25 cellular contexts compared by ENCODE assay signal in the genomic region with DNA sequence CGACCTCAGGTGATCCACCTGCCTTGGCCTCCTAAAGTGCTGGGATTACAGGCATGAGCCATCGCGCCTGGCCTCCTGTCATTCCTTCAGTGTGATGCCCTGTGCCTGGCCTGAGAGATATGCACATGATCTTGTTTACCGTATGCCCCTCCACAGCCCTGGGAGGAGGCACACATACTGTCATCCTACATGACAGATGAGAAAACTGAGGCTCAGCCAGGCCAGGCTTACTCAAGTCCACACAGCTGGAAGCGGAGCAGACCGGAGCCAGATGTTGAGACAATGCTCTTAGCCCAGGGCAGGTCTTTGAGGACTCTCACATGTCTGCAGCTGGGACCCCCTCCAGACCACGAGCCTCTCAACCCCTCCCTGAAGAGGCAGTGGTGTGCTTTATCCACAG. TPM values are rescaled to one million over a fixed set of nuclear protein-coding genes. Genes with fewer than 3 reads are reported as not detected.
A peak's percentile ranks its signal among the peaks of the same experiment; 100 is the strongest.
DNase-seq lines count a peak whose midpoint lies in the region; ATAC-seq, FAIRE-seq and TF ChIP-seq lines count a peak whose summit lies in the region.
"Had no signal": no experiment of that assay in that cellular context is flagged by ENCODE, and none has a peak within 500 bp of the region (broad histone marks: within the 10 kb centered on the region; RNA-seq: fewer than 3 reads in every experiment).

No MANE protein-coding gene starts in this region.

- H3K4me1 ChIP-seq in transverse colon = peaks cover 0 to 3% (median 0%) of the 10 kb centered on the region in 4 donors
- H3K4me1 ChIP-seq: SJSA1 had no signal

- CTCF ChIA-PET in activated CD8-positive, alpha-beta memory T cell treated with anti-CD3 and anti-CD28 coated beads, Interleukin-2, amount 10 ng/mL, durations not matched to agents 7 days and 5 days (lab: Charles Lee) = no interaction called here

- H3K27me3 Mint-ChIP-seq in activated CD8-positive, alpha-beta memory T cell treated with anti-CD3 and anti-CD28 coated beads, Interleukin-2, amount 10 ng/mL, durations not matched to agents 7 days and 5 days = peaks cover 16% of the 10 kb centered on the region

- no peaks in the 10 kb centered on the region for H3K36me3 ChIP-seq in transverse colon
- H3K36me3 ChIP-seq: MG63, SJSA1 had no signal

- no peaks in the 10 kb centered on the region for H3K9me3 Mint-ChIP-seq in activated CD8-positive, alpha-beta memory T cell treated with anti-CD3 and anti-CD28 coated beads, Interleukin-2, amount 10 ng/mL, durations not matched to agents 7 days and 5 days (ENCODE audit: low read depth)

- intact Hi-C loops in transverse colon (cut with DNase I; ENCODE audit: low total_unique reads) = no loop called here

- no peak overlapping the region for H3K27ac Mint-ChIP-seq in activated CD8-positive, alpha-beta memory T cell treated with anti-CD3 and anti-CD28 coated beads, Interleukin-2, amount 10 ng/mL, durations not matched to agents 7 days and 5 days
- H3K27ac Mint-ChIP-seq: B cell; CD4-positive, alpha-beta memory T cell; IgD-negative memory B cell had no signal

- no peak overlapping the region for H3K4me3 ChIP-seq in transverse colon
- H3K4me3 ChIP-seq: GM23248, MG63, SJSA1 had no signal

- H3K36me3 Mint-ChIP-seq in activated CD8-positive, alpha-beta memory T cell treated with anti-CD3 and anti-CD28 coated beads, Interleukin-2, amount 10 ng/mL, durations not matched to agents 7 days and 5 days = no peaks in the 10 kb centered on the region
- H3K36me3 Mint-ChIP-seq: CD4-positive, alpha-beta memory T cell; IgD-negative memory B cell had no signal

- H3K27me3 ChIP-seq in transverse colon = no peaks in the 10 kb centered on the region
- H3K27me3 ChIP-seq: MG63 had no signal

- TF ChIP-seq POLR2A in transverse colon (IDR thresholded peaks at IDR 0.05) = no peak

- ATAC-seq in activated CD8-positive, alpha-beta memory T cell treated with anti-CD3 and anti-CD28 coated beads, Interleukin-2, amount 10 ng/mL, durations not matched to agents 7 days and 5 days = no peak
- ATAC-seq: HCT116, Panc1 had no signal

- DNase-seq in activated CD8-positive, alpha-beta memory T cell treated with anti-CD3 and anti-CD28 coated beads for 24 hours = peak; percentile 38
- DNase-seq in activated CD8-positive, alpha-beta memory T cell treated with anti-CD3 and anti-CD28 coated beads, Interleukin-2, amount 10 ng/mL, durations not matched to agents 7 days and 5 days = no peak
- DNase-seq in ecto neural progenitor cell (ENCODE audit: low spot score) (peak; percentile 30), mesenteric fat pad (ENCODE audit: low spot score) (peak; percentile 67), transverse colon (peak; percentile 6), NCI-H2081 (lab: John Stamatoyannopoulos, UW) (no peak), D721Med (ENCODE audit: insufficient read length, low spot score) (no peak), DMS79 treated with DMSO at 0.1 percent for 48 hours (lab: John Stamatoyannopoulos, UW) (no peak)
- DNase-seq: CD4-positive, alpha-beta memory T cell; EL; GM23248; Karpas-422; MG63; NCI-H1092; NCI-H1436 treated with DMSO at 0.1 percent for 48 hours; NCI-H2029 treated with DMSO at 0.1 percent for 48 hours; NCI-H2171 treated with DMSO at 0.1 percent for 48 hours had no signal

- 87% methylated on average over 6 of the region's 7 CpGs; no CpG with 5 or more reads in 1 of the 2 donors for WGBS in transverse colon (ENCODE audit: low coverage in 1 of 2), 2 donors

- no peaks in the 10 kb centered on the region for H3K4me1 Mint-ChIP-seq in activated CD8-positive, alpha-beta memory T cell treated with anti-CD3 and anti-CD28 coated beads, Interleukin-2, amount 10 ng/mL, durations not matched to agents 7 days and 5 days
- H3K4me1 Mint-ChIP-seq: CD4-positive, alpha-beta memory T cell had no signal

- H3K4me3 Mint-ChIP-seq in activated CD8-positive, alpha-beta memory T cell treated with anti-CD3 and anti-CD28 coated beads, Interleukin-2, amount 10 ng/mL, durations not matched to agents 7 days and 5 days = no peak overlapping the region
- H3K4me3 Mint-ChIP-seq: B cell; CD4-positive, alpha-beta memory T cell; IgD-negative memory B cell had no signal

- FAIRE-seq in D721Med (lab: Jason Lieb, UNC) = no peak
- FAIRE-seq: GM12891, GM19239 had no signal

- TF ChIP-seq CTCF in transverse colon (IDR thresholded peaks at IDR 0.05) = no peak
- no peak for TF ChIP-seq CTCF in D721Med (IDR thresholded peaks at IDR 0.05; ENCODE audit: insufficient read depth, missing control alignments)

- TF ChIP-seq EP300 in transverse colon (IDR thresholded peaks at IDR 0.05; ENCODE audit: low read depth) = no peak

- no peaks in the 10 kb centered on the region for H3K9me3 ChIP-seq in transverse colon
- H3K9me3 ChIP-seq: MG63, SJSA1 had no signal

- in situ Hi-C loops in transverse colon (cut with MboI; ENCODE audit: low pct_ligation_motif_present in 1 of 4, low pct_unique_long_range_greater_than_20kb in 1 of 4, low sequenced_read_pairs in 3 of 4) = loop anchor here in 1 of 4 donors (25.0 kb wide), 1 partner anchor 444 kb away; no protein-coding TSS in a partner anchor

- no peak overlapping the region for H3K27ac ChIP-seq in transverse colon
- H3K27ac ChIP-seq: 22Rv1, GM23248, SJSA1 had no signal

RNA-seq across cellular contexts. Expression of a gene that starts 38.7 kb away (rescaled TPM):
- under 1 TPM; 0.06 to 0.12 TPM for total RNA-seq in activated CD8-positive, alpha-beta memory T cell treated with anti-CD3 and anti-CD28 coated beads, Interleukin-2, amount 10 ng/mL, durations not matched to agents 7 days and 5 days
- total RNA-seq in mesenteric fat pad (56.6 TPM), transverse colon (10 to 100 TPM; 10.2 to 26.6 (median 14.6) TPM)
- total RNA-seq: B cell had no signal

Comparison
In these comparisons a context has a peak if more than half of its experiments do, and no peak if none do; other contexts are left out.
1. DNase-seq: peak in activated CD8-positive, alpha-beta memory T cell treated with anti-CD3 and anti-CD28 coated beads for 24 hours (single experiment), ecto neural progenitor cell (single experiment), mesenteric fat pad (single experiment) and transverse colon (single experiment); none in activated CD8-positive, alpha-beta memory T cell treated with anti-CD3 and anti-CD28 coated beads, Interleukin-2, amount 10 ng/mL, durations not matched to agents 7 days and 5 days (single experiment), NCI-H2081 (0 of 2), D721Med (single experiment) and DMS79 treated with DMSO at 0.1 percent for 48 hours (single experiment).
2. RNA of a gene that starts 38.7 kb away (total RNA-seq): 56.6 TPM in mesenteric fat pad (single experiment) and 10.2 to 26.6 TPM in transverse colon; 0.06 to 0.12 TPM in activated CD8-positive, alpha-beta memory T cell treated with anti-CD3 and anti-CD28 coated beads, Interleukin-2, amount 10 ng/mL, durations not matched to agents 7 days and 5 days; every median in the first group is over 10 times any median in the second.